ENCODE assay signal across 14 cellular contexts in genomic region chr20:6501061-6501460, GRCh38.
DNase-seq lines count a peak whose midpoint lies in the region; ATAC-seq and TF ChIP-seq lines count a peak whose summit lies in the region.
"Had no signal": no experiment of that assay in that cellular context is flagged by ENCODE, and none has a peak within 500 bp of the region (broad histone marks: within the 10 kb centered on the region; RNA-seq: fewer than 3 reads in every experiment).

No MANE protein-coding gene starts in this region.

- no peak for ATAC-seq in HG03159 (IDR thresholded peaks at IDR 0.05; ENCODE audit: unreplicated experiment)

- in situ Hi-C loops in ACHN (cut with HindIII; ENCODE audit: low pct_ligation_motif_present, low pct_unique_long_range_greater_than_20kb, low sequenced_read_pairs) (no loop called here), astrocyte of the spinal cord (cut with HindIII; ENCODE audit: low sequenced_read_pairs) (no loop called here)

- no peak overlapping the region for H3K4me3 ChIP-seq in astrocyte of the spinal cord (ENCODE audit: low read depth, low read length)
- H3K4me3 ChIP-seq: uterus had no signal

- TF ChIP-seq CTCF in astrocyte of the spinal cord (IDR thresholded peaks at IDR 0.05; ENCODE audit: low read depth, low read length), result no peak

- DNase-seq in ACHN (peak; percentile 32), HT1080 (ENCODE audit: low read depth) (peak; percentile 94), astrocyte of the spinal cord (ENCODE audit: low read depth, low spot score) (peak; percentile 76), glomerular visceral epithelial cell (ENCODE audit: extremely low spot score) (peak; percentile 2)
- DNase-seq in activated effector memory CD4-positive, alpha-beta T cell treated with anti-CD3 and anti-CD28 coated beads, Interleukin-2, amount 50 U/mL, for 16 hours, result no peak
- DNase-seq in stimulated activated CD4-positive, alpha-beta T cell treated with anti-CD3 and anti-CD28 coated beads, Interleukin-4, amount 100 ng/mL, for 1 hour, result no peak
- DNase-seq in activated CD4-positive, alpha-beta T cell treated with anti-CD3 and anti-CD28 coated beads for 1 hour, result no peak
- DNase-seq: activated naive CD8-positive, alpha-beta T cell treated with anti-CD3 and anti-CD28 coated beads for 36 hours; DND-41; H9; NCI-H2029; SK-N-SH; uterus had no signal

Comparison
In these comparisons a context has a peak if more than half of its experiments do, and no peak if none do; other contexts are left out.
1. DNase-seq: peak in ACHN (single experiment), HT1080 (single experiment), astrocyte of the spinal cord (single experiment) and glomerular visceral epithelial cell (single experiment); none in activated effector memory CD4-positive, alpha-beta T cell treated with anti-CD3 and anti-CD28 coated beads, Interleukin-2, amount 50 U/mL, for 16 hours (single experiment), stimulated activated CD4-positive, alpha-beta T cell treated with anti-CD3 and anti-CD28 coated beads, Interleukin-4, amount 100 ng/mL, for 1 hour (single experiment) and activated CD4-positive, alpha-beta T cell treated with anti-CD3 and anti-CD28 coated beads for 1 hour (single experiment).